ENCODE assay signal across 9 cellular contexts in genomic region chr2:48107326-48107925, GRCh38.
A peak's percentile ranks its signal among the peaks of the same experiment; 100 is the strongest.
DNase-seq lines count a peak whose midpoint lies in the region; ATAC-seq and TF ChIP-seq lines count a peak whose summit lies in the region.
"Had no signal": no experiment of that assay in that cellular context is flagged by ENCODE, and none has a peak within 500 bp of the region (broad histone marks: within the 10 kb centered on the region; RNA-seq: fewer than 3 reads in every experiment).

No MANE protein-coding gene starts in this region.

- H3K4me3 ChIP-seq in upper lobe of left lung = no peak overlapping the region
- H3K4me3 ChIP-seq: ovary had no signal

- peaks cover 21% of the 10 kb centered on the region for H3K4me1 ChIP-seq in foreskin keratinocyte
- peaks cover 16 to 27% (median 26%) of the 10 kb centered on the region in 4 donors for H3K4me1 ChIP-seq in upper lobe of left lung

- CTCF ChIA-PET in activated naive CD4-positive, alpha-beta T cell treated with anti-CD3 and anti-CD28 coated beads, Interleukin-2, amount 10 ng/mL, durations not matched to agents 7 days and 5 days (lab: Charles Lee) = interaction anchor here (0.6 to 2.0 kb wide), 13 partner anchors 8 to 426 kb away, joined by 3 to 31 read pairs (median 3); partner anchors contain the start of gene FBXO11

- H3K27me3 Mint-ChIP-seq in activated naive CD4-positive, alpha-beta T cell treated with anti-CD3 and anti-CD28 coated beads, Interleukin-2, amount 50 U/mL, for 24 hours = no peaks in the 10 kb centered on the region
- peaks cover 20% of the 10 kb centered on the region for H3K27me3 Mint-ChIP-seq in activated naive CD4-positive, alpha-beta T cell treated with anti-CD3 and anti-CD28 coated beads, Interleukin-2, amount 10 ng/mL, durations not matched to agents 7 days and 5 days
- H3K27me3 Mint-ChIP-seq in effector memory CD8-positive, alpha-beta T cell = peaks cover 10 to 11% of the 10 kb centered on the region in 2 donors

- H3K27ac Mint-ChIP-seq in activated naive CD4-positive, alpha-beta T cell treated with anti-CD3 and anti-CD28 coated beads, Interleukin-2, amount 50 U/mL, for 24 hours = no peak overlapping the region
- H3K27ac Mint-ChIP-seq in activated naive CD4-positive, alpha-beta T cell treated with anti-CD3 and anti-CD28 coated beads, Interleukin-2, amount 10 ng/mL, durations not matched to agents 7 days and 5 days = no peak overlapping the region
- H3K27ac Mint-ChIP-seq in effector memory CD8-positive, alpha-beta T cell = no peak overlapping the region

- H3K4me3 Mint-ChIP-seq in activated naive CD4-positive, alpha-beta T cell treated with anti-CD3 and anti-CD28 coated beads, Interleukin-2, amount 50 U/mL, for 24 hours = peak overlapping the region; percentile 23
- no peak overlapping the region for H3K4me3 Mint-ChIP-seq in activated naive CD4-positive, alpha-beta T cell treated with anti-CD3 and anti-CD28 coated beads, Interleukin-2, amount 10 ng/mL, durations not matched to agents 7 days and 5 days
- H3K4me3 Mint-ChIP-seq in effector memory CD8-positive, alpha-beta T cell = no peak overlapping the region

- ATAC-seq in foreskin keratinocyte = peak; percentile 37
- no peak for ATAC-seq in upper lobe of left lung (ENCODE audit: low FRiP score in 2 of 2)
- ATAC-seq in GM18867 (IDR thresholded peaks at IDR 0.05; ENCODE audit: unreplicated experiment) = no peak
- no peak for ATAC-seq in activated CD4-positive, CD25-positive, alpha-beta regulatory T cell treated with anti-CD3 and anti-CD28 coated beads, Interleukin-2, amount 50 U/mL, for 24 hours
- ATAC-seq in effector memory CD8-positive, alpha-beta T cell (replicated peaks) = no peak

- H3K4me1 Mint-ChIP-seq in activated naive CD4-positive, alpha-beta T cell treated with anti-CD3 and anti-CD28 coated beads, Interleukin-2, amount 50 U/mL, for 24 hours = peaks cover 26% of the 10 kb centered on the region
- H3K4me1 Mint-ChIP-seq in activated naive CD4-positive, alpha-beta T cell treated with anti-CD3 and anti-CD28 coated beads, Interleukin-2, amount 10 ng/mL, durations not matched to agents 7 days and 5 days = peaks cover 24% of the 10 kb centered on the region
- H3K4me1 Mint-ChIP-seq in effector memory CD8-positive, alpha-beta T cell (ENCODE audit: low read depth in 2 of 2) = peaks cover 5 to 18% of the 10 kb centered on the region in 2 donors

- H3K36me3 ChIP-seq in upper lobe of left lung = no peaks in the 10 kb centered on the region
- H3K36me3 ChIP-seq: ovary had no signal

- peak overlapping the region; percentile 88 for H3K27ac ChIP-seq in foreskin keratinocyte
- H3K27ac ChIP-seq in upper lobe of left lung = peak overlapping the region in 3 of 4 donors; percentile 29 to 66 (median 43)
- H3K27ac ChIP-seq: ovary had no signal

- no peaks in the 10 kb centered on the region for H3K36me3 Mint-ChIP-seq in activated naive CD4-positive, alpha-beta T cell treated with anti-CD3 and anti-CD28 coated beads, Interleukin-2, amount 50 U/mL, for 24 hours
- H3K36me3 Mint-ChIP-seq in activated naive CD4-positive, alpha-beta T cell treated with anti-CD3 and anti-CD28 coated beads, Interleukin-2, amount 10 ng/mL, durations not matched to agents 7 days and 5 days = no peaks in the 10 kb centered on the region
- H3K36me3 Mint-ChIP-seq in effector memory CD8-positive, alpha-beta T cell (ENCODE audit: insufficient read depth) = peaks cover 3% of the 10 kb centered on the region

- H3K27me3 ChIP-seq in foreskin keratinocyte = no peaks in the 10 kb centered on the region
- H3K27me3 ChIP-seq in upper lobe of left lung = no peaks in the 10 kb centered on the region
- H3K27me3 ChIP-seq: ovary had no signal

- 58 to 63% methylated on average over 9 of the region's 9 CpGs for WGBS in upper lobe of left lung, 2 donors

- TF ChIP-seq CTCF in foreskin keratinocyte (conservative IDR thresholded peaks at IDR 0.05) (peak; percentile 14), upper lobe of left lung (IDR thresholded peaks at IDR 0.05) (no peak)

- no peak for TF ChIP-seq EP300 in upper lobe of left lung (IDR thresholded peaks at IDR 0.05)

- TF ChIP-seq POLR2A in upper lobe of left lung (IDR thresholded peaks at IDR 0.05) = no peak

- H3K9me3 ChIP-seq in upper lobe of left lung = no peaks in the 10 kb centered on the region
- H3K9me3 ChIP-seq: ovary had no signal

- no peak for DNase-seq in activated naive CD4-positive, alpha-beta T cell treated with anti-CD3 and anti-CD28 coated beads, Interleukin-2, amount 10 ng/mL, durations not matched to agents 7 days and 5 days
- DNase-seq in SW480 (ENCODE audit: low spot score) (peak; percentile 43), foreskin keratinocyte (peak; percentile 76 to 89), upper lobe of left lung (no peak)
- DNase-seq in effector memory CD8-positive, alpha-beta T cell = no peak

- no peaks in the 10 kb centered on the region for H3K9me3 Mint-ChIP-seq in activated naive CD4-positive, alpha-beta T cell treated with anti-CD3 and anti-CD28 coated beads, Interleukin-2, amount 50 U/mL, for 24 hours
- H3K9me3 Mint-ChIP-seq in activated naive CD4-positive, alpha-beta T cell treated with anti-CD3 and anti-CD28 coated beads, Interleukin-2, amount 10 ng/mL, durations not matched to agents 7 days and 5 days = no peaks in the 10 kb centered on the region
- H3K9me3 Mint-ChIP-seq in effector memory CD8-positive, alpha-beta T cell = no peaks in the 10 kb centered on the region

Comparison
In these comparisons a context has a peak if more than half of its experiments do, and no peak if none do; other contexts are left out.
1. DNase-seq: peak in SW480 (single experiment) and foreskin keratinocyte (2 of 2); none in activated naive CD4-positive, alpha-beta T cell treated with anti-CD3 and anti-CD28 coated beads, Interleukin-2, amount 10 ng/mL, durations not matched to agents 7 days and 5 days (single experiment), upper lobe of left lung (0 of 2) and effector memory CD8-positive, alpha-beta T cell (0 of 3).